In genomic region chr5:159730285-159730684, GRCh38 we compare ENCODE assay signal across 24 cellular contexts.
"Had no signal": no experiment of that assay in that cellular context is flagged by ENCODE, and none has a peak within 500 bp of the region (broad histone marks: within the 10 kb centered on the region; RNA-seq: fewer than 3 reads in every experiment).

No MANE protein-coding gene starts in this region.

- H3K4me3 ChIP-seq: dorsolateral prefrontal cortex, heart right ventricle, left ventricle myocardium inferior, lower lobe of right lung, psoas muscle, spleen, testis, tibial nerve had no signal

- H3K27ac Mint-ChIP-seq: naive thymus-derived CD4-positive, alpha-beta T cell; stimulated activated memory B cell treated with anti-CD40 and anti-IgM and Interleukin-4, amounts not matched to agents 10 μg/mL and 1 μg/mL and 100 μg/mL, for 72 hours; stimulated activated naive CD8-positive, alpha-beta T cell treated with anti-CD3 and anti-CD28 coated beads, Interleukin-15, amount 100 ng/mL, for 72 hours had no signal

- H3K27me3 ChIP-seq: dorsolateral prefrontal cortex, heart right ventricle, spleen, testis, tibial nerve had no signal

- H3K9me3 ChIP-seq: heart right ventricle, left ventricle myocardium inferior, lower lobe of right lung, neutrophil, psoas muscle, spleen, testis, tibial nerve had no signal

- H3K36me3 ChIP-seq: heart right ventricle, left ventricle myocardium inferior, lower lobe of right lung, neutrophil, spleen, tibial nerve had no signal

- FAIRE-seq: frontal cortex had no signal

- H3K4me1 ChIP-seq: heart right ventricle, left ventricle myocardium inferior, lower lobe of right lung, psoas muscle, testis, tibial nerve had no signal

- H3K4me3 Mint-ChIP-seq: naive thymus-derived CD4-positive, alpha-beta T cell; stimulated activated memory B cell treated with anti-CD40 and anti-IgM and Interleukin-4, amounts not matched to agents 10 μg/mL and 1 μg/mL and 100 μg/mL, for 72 hours; stimulated activated naive CD8-positive, alpha-beta T cell treated with anti-CD3 and anti-CD28 coated beads, Interleukin-15, amount 100 ng/mL, for 72 hours had no signal

- DNase-seq: cortex of kidney; dorsolateral prefrontal cortex; effector CD8-positive, alpha-beta T cell; heart right ventricle; hypothalamus; islet precursor cell; left cardiac atrium; left ventricle myocardium inferior; lower lobe of right lung; mesenchymal stem cell; naive thymus-derived CD4-positive, alpha-beta T cell; psoas muscle; spleen; stimulated activated CD4-positive, alpha-beta T cell treated with anti-CD3 and anti-CD28 coated beads, Interleukin-15, amount 100 ng/mL, for 24 hours; stimulated activated CD4-positive, alpha-beta T cell treated with anti-CD3 and anti-CD28 coated beads, Interleukin-1b, Interleukin-23, amount 100 ng/mL, for 48 hours; stimulated activated CD4-positive, alpha-beta T cell treated with anti-CD3 and anti-CD28 coated beads, Interleukin-4, amount 100 ng/mL, for 24 hours; stimulated activated naive CD8-positive, alpha-beta T cell treated with anti-CD3 and anti-CD28 coated beads, Interleukin-15, amount 100 ng/mL, for 72 hours; testis had no signal

- H3K36me3 Mint-ChIP-seq: naive thymus-derived CD4-positive, alpha-beta T cell; stimulated activated memory B cell treated with anti-CD40 and anti-IgM and Interleukin-4, amounts not matched to agents 10 μg/mL and 1 μg/mL and 100 μg/mL, for 72 hours had no signal

- H3K4me1 Mint-ChIP-seq: stimulated activated naive CD8-positive, alpha-beta T cell treated with anti-CD3 and anti-CD28 coated beads, Interleukin-15, amount 100 ng/mL, for 72 hours had no signal

- H3K9me3 Mint-ChIP-seq: stimulated activated naive CD8-positive, alpha-beta T cell treated with anti-CD3 and anti-CD28 coated beads, Interleukin-15, amount 100 ng/mL, for 72 hours had no signal

- H3K27ac ChIP-seq: dorsolateral prefrontal cortex, heart right ventricle, left ventricle myocardium inferior, lower lobe of right lung, neutrophil, psoas muscle, spleen, testis, tibial nerve had no signal

- ATAC-seq: esophagus mucosa; heart right ventricle; left cardiac atrium; lower lobe of right lung; naive thymus-derived CD4-positive, alpha-beta T cell; psoas muscle; sciatic nerve; stimulated activated memory B cell treated with anti-CD40 and anti-IgM and Interleukin-4, amounts not matched to agents 10 μg/mL and 1 μg/mL and 100 μg/mL, for 72 hours; stimulated activated naive CD8-positive, alpha-beta T cell treated with anti-CD3 and anti-CD28 coated beads, Interleukin-15, amount 100 ng/mL, for 72 hours had no signal
